17 cellular contexts compared by ENCODE assay signal in genomic region chr7:20270371-20270770, GRCh38. TPM values are rescaled to one million over a fixed set of nuclear protein-coding genes. Genes with fewer than 3 reads are reported as not detected.
"Had no signal": no experiment of that assay in that cellular context is flagged by ENCODE, and none has a peak within 500 bp of the region (broad histone marks: within the 10 kb centered on the region; RNA-seq: fewer than 3 reads in every experiment).

No MANE protein-coding gene starts in this region.

- H3K9me3 ChIP-seq: colonic mucosa, tibial nerve, vagina had no signal

- H3K4me1 ChIP-seq: colonic mucosa, tibial nerve, vagina had no signal

- H3K27ac ChIP-seq: colonic mucosa, tibial nerve, vagina had no signal

- H3K9me3 Mint-ChIP-seq: activated CD4-positive, alpha-beta memory T cell treated with anti-CD3 and anti-CD28 coated beads, Interleukin-2, amount 10 ng/mL, durations not matched to agents 7 days and 5 days; activated naive CD4-positive, alpha-beta T cell treated with anti-CD3 and anti-CD28 coated beads, Interleukin-2, amount 10 ng/mL, durations not matched to agents 7 days and 5 days; activated T-cell treated with anti-CD3 and anti-CD28 coated beads, Interleukin-2, amount 50 U/mL, for 24 hours; nephron had no signal

- H3K36me3 ChIP-seq: colonic mucosa, tibial nerve, vagina had no signal

- H3K27me3 Mint-ChIP-seq: activated CD4-positive, alpha-beta memory T cell treated with anti-CD3 and anti-CD28 coated beads, Interleukin-2, amount 10 ng/mL, durations not matched to agents 7 days and 5 days; activated CD4-positive, alpha-beta T cell treated with anti-CD3 and anti-CD28 coated beads for 36 hours; activated naive CD4-positive, alpha-beta T cell treated with anti-CD3 and anti-CD28 coated beads, Interleukin-2, amount 10 ng/mL, durations not matched to agents 7 days and 5 days; activated T-cell treated with anti-CD3 and anti-CD28 coated beads, Interleukin-2, amount 50 U/mL, for 24 hours had no signal

- H3K36me3 Mint-ChIP-seq: activated naive CD4-positive, alpha-beta T cell treated with anti-CD3 and anti-CD28 coated beads, Interleukin-2, amount 10 ng/mL, durations not matched to agents 7 days and 5 days had no signal

- H3K4me1 Mint-ChIP-seq: activated CD4-positive, alpha-beta memory T cell treated with anti-CD3 and anti-CD28 coated beads, Interleukin-2, amount 10 ng/mL, durations not matched to agents 7 days and 5 days; activated CD4-positive, alpha-beta T cell treated with anti-CD3 and anti-CD28 coated beads for 36 hours; activated naive CD4-positive, alpha-beta T cell treated with anti-CD3 and anti-CD28 coated beads, Interleukin-2, amount 10 ng/mL, durations not matched to agents 7 days and 5 days; nephron had no signal

- H3K27me3 ChIP-seq: colonic mucosa, tibial nerve, vagina had no signal

- H3K4me3 Mint-ChIP-seq: activated CD4-positive, alpha-beta memory T cell treated with anti-CD3 and anti-CD28 coated beads, Interleukin-2, amount 10 ng/mL, durations not matched to agents 7 days and 5 days; activated CD4-positive, alpha-beta T cell treated with anti-CD3 and anti-CD28 coated beads for 36 hours; activated naive CD4-positive, alpha-beta T cell treated with anti-CD3 and anti-CD28 coated beads, Interleukin-2, amount 10 ng/mL, durations not matched to agents 7 days and 5 days; activated T-cell treated with anti-CD3 and anti-CD28 coated beads, Interleukin-2, amount 50 U/mL, for 24 hours; nephron had no signal

- H3K4me3 ChIP-seq: colonic mucosa, skin epidermis, tibial nerve, vagina had no signal

- H3K27ac Mint-ChIP-seq: activated CD4-positive, alpha-beta memory T cell treated with anti-CD3 and anti-CD28 coated beads, Interleukin-2, amount 10 ng/mL, durations not matched to agents 7 days and 5 days; activated CD4-positive, alpha-beta T cell treated with anti-CD3 and anti-CD28 coated beads for 36 hours; activated naive CD4-positive, alpha-beta T cell treated with anti-CD3 and anti-CD28 coated beads, Interleukin-2, amount 10 ng/mL, durations not matched to agents 7 days and 5 days; activated T-cell treated with anti-CD3 and anti-CD28 coated beads, Interleukin-2, amount 50 U/mL, for 24 hours; nephron had no signal

- ATAC-seq: activated CD4-positive, alpha-beta T cell treated with anti-CD3 and anti-CD28 coated beads for 36 hours; esophagus mucosa had no signal

- DNase-seq: activated CD4-positive, alpha-beta memory T cell treated with anti-CD3 and anti-CD28 coated beads, Interleukin-2, amount 10 ng/mL, durations not matched to agents 7 days and 5 days; activated CD4-positive, alpha-beta T cell treated with anti-CD3 and anti-CD28 coated beads for 36 hours; activated naive CD4-positive, alpha-beta T cell treated with anti-CD3 and anti-CD28 coated beads, Interleukin-2, amount 10 ng/mL, durations not matched to agents 7 days and 5 days; activated T-cell treated with anti-CD3 and anti-CD28 coated beads, Interleukin-2, amount 50 U/mL, for 24 hours; caudate nucleus; colonic mucosa; hypothalamus; nucleus accumbens; posterior cingulate gyrus; stimulated activated CD4-positive, alpha-beta T cell treated with anti-CD3 and anti-CD28 coated beads, Interleukin-4, amount 100 ng/mL, for 24 hours; stimulated activated naive CD4-positive, alpha-beta T cell had no signal

RNA-seq across cellular contexts. Expression of gene MACC1, which starts 53.2 kb away (rescaled TPM):
- total RNA-seq: glomerular endothelial cell had no signal
